10 cellular contexts compared by ENCODE assay signal in genomic region chr21:32096411-32096810, GRCh38.
A peak's percentile ranks its signal among the peaks of the same experiment; 100 is the strongest.
DNase-seq lines count a peak whose midpoint lies in the region; ATAC-seq and TF ChIP-seq lines count a peak whose summit lies in the region.
"Had no signal": no experiment of that assay in that cellular context is flagged by ENCODE, and none has a peak within 500 bp of the region (broad histone marks: within the 10 kb centered on the region; RNA-seq: fewer than 3 reads in every experiment).

No MANE protein-coding gene starts in this region.

- TF ChIP-seq CTCF in GM23338 (conservative IDR thresholded peaks at IDR 0.05; ENCODE audit: low read depth in 2 of 2): peak; percentile 79 to 80

- peaks cover 3% of the 10 kb centered on the region; the same call in 1 of the 3 replicates for H3K36me3 Mint-ChIP-seq in GM23338 (ENCODE audit: low read depth)
- H3K36me3 Mint-ChIP-seq in T-cell: no peaks in the 10 kb centered on the region

- no peaks in the 10 kb centered on the region for H3F3A ChIP-seq in GM23338 (replicated peaks; ENCODE audit: low read depth)

- H3K4me3 Mint-ChIP-seq in GM23338 (no peak overlapping the region), T-cell (no peak overlapping the region)
- H3K4me3 Mint-ChIP-seq: activated T-cell treated with anti-CD3 and anti-CD28 coated beads, Interleukin-2, amount 50 U/mL, for 4 hours had no signal

- DNase-seq in Caki2 (ENCODE audit: low read depth) (peak; percentile 6), GM23338 (ENCODE audit: low spot score) (peak; percentile 82), OCI-M1 (lab: John Stamatoyannopoulos, UW) (peak; percentile 43), right cardiac atrium (peak in 2 of 3 donors; percentile 51 to 72), activated gamma-delta T cell (lab: John Stamatoyannopoulos, UW) (no peak), T-cell (no peak)
- DNase-seq: activated T-cell treated with anti-CD3 and anti-CD28 coated beads, Interleukin-2, amount 50 U/mL, for 4 hours had no signal

- H3K27me3 Mint-ChIP-seq in GM23338 (ENCODE audit: insufficient read depth, low read depth, poor library complexity) (peaks cover 2% of the 10 kb centered on the region), T-cell (peaks cover 8 to 28% of the 10 kb centered on the region in 2 donors)

- 23% methylated on average over 3 of the region's 3 CpGs for WGBS in right cardiac atrium

- no peak overlapping the region for H2AFZ ChIP-seq in GM23338

- peaks cover 4% of the 10 kb centered on the region for H3K9me3 Mint-ChIP-seq in GM23338
- peaks cover 0 to 5% (median 3%) of the 10 kb centered on the region in 3 donors for H3K9me3 Mint-ChIP-seq in T-cell
- H3K9me3 Mint-ChIP-seq: activated T-cell treated with anti-CD3 and anti-CD28 coated beads, Interleukin-2, amount 50 U/mL, for 4 hours had no signal

- no peaks in the 10 kb centered on the region for H3K9me3 ChIP-seq in right cardiac atrium (ENCODE audit: control insufficient read depth, low read length)

- no peaks in the 10 kb centered on the region for H3K36me3 ChIP-seq in GM23338 (ENCODE audit: insufficient read depth)

- H3K4me2 ChIP-seq in GM23338: no peak overlapping the region

- no peaks in the 10 kb centered on the region for H3K9me2 ChIP-seq in GM23338 (ENCODE audit: insufficient read depth)

- H3K4me1 Mint-ChIP-seq in GM23338 (peaks cover 16% of the 10 kb centered on the region), T-cell (no peaks in the 10 kb centered on the region)

- H4K20me1 ChIP-seq in GM23338 (replicated peaks; ENCODE audit: insufficient read depth): no peaks in the 10 kb centered on the region

- intact Hi-C loops in right cardiac atrium (cut with DNase I): loop anchor here in 1 of 4 donors (5.0 kb wide), 1 partner anchor 161 kb away; no protein-coding TSS in a partner anchor

- H3K79me2 ChIP-seq in GM23338 (replicated peaks; ENCODE audit: insufficient read depth): no peaks in the 10 kb centered on the region

- CTCF ChIA-PET in T-cell (lab: Charles Lee): no interaction called here

- H3K4me1 ChIP-seq in GM23338 (ENCODE audit: insufficient read depth) (no peaks in the 10 kb centered on the region; the same call in 1 of the 2 replicates), right cardiac atrium (ENCODE audit: control insufficient read depth, insufficient read depth, low read length) (peaks cover 7% of the 10 kb centered on the region)

- in situ Hi-C loops in Caki2 (cut with HindIII; ENCODE audit: low pct_unique_long_range_greater_than_20kb, low sequenced_read_pairs): no loop called here

- H3K4me3 ChIP-seq in GM23338 (no peak overlapping the region), right cardiac atrium (ENCODE audit: low read length) (no peak overlapping the region)

- POLR2A ChIA-PET in T-cell (lab: Charles Lee): no interaction called here

- no peak; the same call in none of the 3 replicates for ATAC-seq in GM23338
- ATAC-seq in right cardiac atrium: peak; percentile 33 to 52
- no peak for ATAC-seq in T-cell (replicated peaks in 1 of 4)
- ATAC-seq in GM21576 (IDR thresholded peaks at IDR 0.05; ENCODE audit: unreplicated experiment): no peak
- ATAC-seq in GM19023 (IDR thresholded peaks at IDR 0.05; ENCODE audit: unreplicated experiment): no peak
- ATAC-seq: activated T-cell treated with anti-CD3 and anti-CD28 coated beads, Interleukin-2, amount 50 U/mL, for 4 hours; left colon had no signal

- H3K27me3 ChIP-seq in GM23338 (ENCODE audit: insufficient read depth): no peaks in the 10 kb centered on the region
- no peaks in the 10 kb centered on the region for H3K27me3 ChIP-seq in right cardiac atrium (ENCODE audit: control insufficient read depth, insufficient read depth)

- H3K27ac ChIP-seq in GM23338 (ENCODE audit: low read depth): no peak overlapping the region
- no peak overlapping the region for H3K27ac ChIP-seq in right cardiac atrium (ENCODE audit: low read length)

- H3K27ac Mint-ChIP-seq in GM23338 (no peak overlapping the region), T-cell (no peak overlapping the region)

TF ChIP-seq in GM23338, 12 proteins besides CTCF, POLR2A, EP300 and RAD21 (continues in another document):
- TF ChIP-seq, protein P1, sequence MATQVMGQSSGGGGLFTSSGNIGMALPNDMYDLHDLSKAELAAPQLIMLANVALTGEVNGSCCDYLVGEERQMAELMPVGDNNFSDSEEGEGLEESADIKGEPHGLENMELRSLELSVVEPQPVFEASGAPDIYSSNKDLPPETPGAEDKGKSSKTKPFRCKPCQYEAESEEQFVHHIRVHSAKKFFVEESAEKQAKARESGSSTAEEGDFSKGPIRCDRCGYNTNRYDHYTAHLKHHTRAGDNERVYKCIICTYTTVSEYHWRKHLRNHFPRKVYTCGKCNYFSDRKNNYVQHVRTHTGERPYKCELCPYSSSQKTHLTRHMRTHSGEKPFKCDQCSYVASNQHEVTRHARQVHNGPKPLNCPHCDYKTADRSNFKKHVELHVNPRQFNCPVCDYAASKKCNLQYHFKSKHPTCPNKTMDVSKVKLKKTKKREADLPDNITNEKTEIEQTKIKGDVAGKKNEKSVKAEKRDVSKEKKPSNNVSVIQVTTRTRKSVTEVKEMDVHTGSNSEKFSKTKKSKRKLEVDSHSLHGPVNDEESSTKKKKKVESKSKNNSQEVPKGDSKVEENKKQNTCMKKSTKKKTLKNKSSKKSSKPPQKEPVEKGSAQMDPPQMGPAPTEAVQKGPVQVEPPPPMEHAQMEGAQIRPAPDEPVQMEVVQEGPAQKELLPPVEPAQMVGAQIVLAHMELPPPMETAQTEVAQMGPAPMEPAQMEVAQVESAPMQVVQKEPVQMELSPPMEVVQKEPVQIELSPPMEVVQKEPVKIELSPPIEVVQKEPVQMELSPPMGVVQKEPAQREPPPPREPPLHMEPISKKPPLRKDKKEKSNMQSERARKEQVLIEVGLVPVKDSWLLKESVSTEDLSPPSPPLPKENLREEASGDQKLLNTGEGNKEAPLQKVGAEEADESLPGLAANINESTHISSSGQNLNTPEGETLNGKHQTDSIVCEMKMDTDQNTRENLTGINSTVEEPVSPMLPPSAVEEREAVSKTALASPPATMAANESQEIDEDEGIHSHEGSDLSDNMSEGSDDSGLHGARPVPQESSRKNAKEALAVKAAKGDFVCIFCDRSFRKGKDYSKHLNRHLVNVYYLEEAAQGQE (IDR thresholded peaks at IDR 0.05; ENCODE audit: unreplicated experiment): no peak
- TF ChIP-seq ETS1 (IDR thresholded peaks at IDR 0.05) (no peak), POLR2AphosphoS5 (IDR thresholded peaks at IDR 0.05; ENCODE audit: low read depth) (no peak), CREB1 (CRISPR knock-in tag; IDR thresholded peaks at IDR 0.05; ENCODE audit: low read depth) (no peak), ZNF114 (CRISPR knock-in tag; IDR thresholded peaks at IDR 0.05) (no peak), EZH2phosphoT487 (IDR thresholded peaks at IDR 0.05; ENCODE audit: unreplicated experiment) (no peak), STAT1 (IDR thresholded peaks at IDR 0.05; ENCODE audit: unreplicated experiment) (no peak), JUNB (IDR thresholded peaks at IDR 0.05; ENCODE audit: unreplicated experiment) (no peak), ZNF331 (CRISPR knock-in tag; IDR thresholded peaks at IDR 0.05; ENCODE audit: low read depth) (no peak), EZH2 (IDR thresholded peaks at IDR 0.05; ENCODE audit: low read depth, unreplicated experiment) (no peak)

Comparison
In these comparisons a context has a peak if more than half of its experiments do, and no peak if none do; other contexts are left out.
1. DNase-seq: peak in Caki2 (single experiment), GM23338 (single experiment), OCI-M1 (single experiment) and right cardiac atrium (2 of 3); none in activated gamma-delta T cell (single experiment) and T-cell (0 of 34).
2. ATAC-seq: peak in right cardiac atrium (2 of 2); none in GM23338 (single experiment), T-cell (0 of 4), GM21576 (single experiment) and GM19023 (single experiment).